21 cellular contexts compared by ENCODE assay signal in the genomic region with DNA sequence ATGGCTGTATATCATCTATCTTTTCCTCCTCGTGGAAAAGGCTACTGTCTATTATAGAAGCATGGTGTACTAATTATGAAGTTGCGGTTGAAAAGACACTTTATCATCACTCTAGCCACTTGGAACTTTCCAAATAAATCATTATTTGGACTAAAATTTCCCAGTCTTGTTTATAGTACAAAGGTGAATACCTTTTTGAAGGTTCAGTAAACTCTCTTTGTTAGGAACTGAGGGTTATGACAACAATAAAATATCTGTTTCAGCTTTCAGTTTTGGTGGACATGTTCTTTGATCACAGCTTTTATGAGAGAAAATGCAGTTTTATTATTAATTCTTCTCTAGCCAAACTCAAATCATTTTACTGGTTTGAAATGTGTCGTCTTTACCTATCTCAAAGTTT.
A peak's percentile ranks its signal among the peaks of the same experiment; 100 is the strongest.
DNase-seq lines count a peak whose midpoint lies in the region; ATAC-seq and TF ChIP-seq lines count a peak whose summit lies in the region.
"Had no signal": no experiment of that assay in that cellular context is flagged by ENCODE, and none has a peak within 500 bp of the region (broad histone marks: within the 10 kb centered on the region; RNA-seq: fewer than 3 reads in every experiment).

No MANE protein-coding gene starts in this region.

- TF ChIP-seq RAD21 in liver (IDR thresholded peaks at IDR 0.05): no peak

- peak overlapping the region in 1 of 2 donors; percentile 12 for H3K9ac ChIP-seq in liver (ENCODE audit: low read depth in 1 of 2, low read length in 2 of 2)
- H3K9ac ChIP-seq: BLaER1 had no signal

- DNase-seq in left lobe of liver (ENCODE audit: low spot score): no peak
- DNase-seq in NCI-H226: no peak
- no peak for DNase-seq in medulla oblongata (ENCODE audit: extremely low spot score)
- no peak for DNase-seq in ureter (ENCODE audit: low spot score)
- DNase-seq: 8988T; ACHN; BE2C; C1 segment of cervical spinal cord; CD4-positive, alpha-beta memory T cell; CD4-positive, CD25-positive, alpha-beta regulatory T cell; CD8-positive, alpha-beta memory T cell; COR-L47; DMS 273 treated with DMSO at 0.1 percent for 48 hours; DMS153; DMS53; DMS79; DND-41; EL; GDM1 had no signal

- H3K27ac ChIP-seq in liver (ENCODE audit: low read depth in 1 of 2, low read length in 2 of 2): peak overlapping the region; percentile 22 to 39
- H3K27ac ChIP-seq: BLaER1 had no signal

- H3K36me3 ChIP-seq in liver (ENCODE audit: control insufficient read depth in 4 of 4, insufficient read depth in 3 of 4, low read depth in 1 of 4, low read length in 3 of 4): no peaks in the 10 kb centered on the region
- H3K36me3 ChIP-seq: BE2C had no signal

- peaks cover 5 to 31% (median 23%) of the 10 kb centered on the region in 4 donors for H3K4me1 ChIP-seq in liver (ENCODE audit: control insufficient read depth in 4 of 4, insufficient read depth in 4 of 4, low read length in 3 of 4)
- H3K4me1 ChIP-seq: BE2C, BLaER1 had no signal

- H3K27me3 ChIP-seq in liver (ENCODE audit: control insufficient read depth in 4 of 4, insufficient read depth in 4 of 4, low read length in 3 of 4): no peaks in the 10 kb centered on the region
- H3K27me3 ChIP-seq: BE2C, BLaER1 had no signal

- H3K4me3 ChIP-seq in liver (ENCODE audit: low read depth in 1 of 3, low read length in 3 of 3): peak overlapping the region in 2 of 3 donors; percentile 4 to 6
- H3K4me3 ChIP-seq: BLaER1 had no signal

- ATAC-seq in left lobe of liver: peak; percentile 70

- 36% methylated on average over 3 of the region's 3 CpGs for WGBS in liver

- TF ChIP-seq CTCF in liver (IDR thresholded peaks at IDR 0.05; ENCODE audit: low read depth, low read length, missing input control): no peak

- no peaks in the 10 kb centered on the region for H3K9me3 ChIP-seq in liver (ENCODE audit: control insufficient read depth in 4 of 4, low read length in 3 of 4)
- H3K9me3 ChIP-seq: BE2C had no signal

TF ChIP-seq in liver, 16 proteins besides CTCF, POLR2A, EP300 and RAD21:
- peak; percentile 75 for TF ChIP-seq SP1 (IDR thresholded peaks at IDR 0.05)
- TF ChIP-seq FOXA1 (IDR thresholded peaks at IDR 0.05): no peak
- TF ChIP-seq NR2F2 (IDR thresholded peaks at IDR 0.05): no peak
- TF ChIP-seq, protein P1, sequence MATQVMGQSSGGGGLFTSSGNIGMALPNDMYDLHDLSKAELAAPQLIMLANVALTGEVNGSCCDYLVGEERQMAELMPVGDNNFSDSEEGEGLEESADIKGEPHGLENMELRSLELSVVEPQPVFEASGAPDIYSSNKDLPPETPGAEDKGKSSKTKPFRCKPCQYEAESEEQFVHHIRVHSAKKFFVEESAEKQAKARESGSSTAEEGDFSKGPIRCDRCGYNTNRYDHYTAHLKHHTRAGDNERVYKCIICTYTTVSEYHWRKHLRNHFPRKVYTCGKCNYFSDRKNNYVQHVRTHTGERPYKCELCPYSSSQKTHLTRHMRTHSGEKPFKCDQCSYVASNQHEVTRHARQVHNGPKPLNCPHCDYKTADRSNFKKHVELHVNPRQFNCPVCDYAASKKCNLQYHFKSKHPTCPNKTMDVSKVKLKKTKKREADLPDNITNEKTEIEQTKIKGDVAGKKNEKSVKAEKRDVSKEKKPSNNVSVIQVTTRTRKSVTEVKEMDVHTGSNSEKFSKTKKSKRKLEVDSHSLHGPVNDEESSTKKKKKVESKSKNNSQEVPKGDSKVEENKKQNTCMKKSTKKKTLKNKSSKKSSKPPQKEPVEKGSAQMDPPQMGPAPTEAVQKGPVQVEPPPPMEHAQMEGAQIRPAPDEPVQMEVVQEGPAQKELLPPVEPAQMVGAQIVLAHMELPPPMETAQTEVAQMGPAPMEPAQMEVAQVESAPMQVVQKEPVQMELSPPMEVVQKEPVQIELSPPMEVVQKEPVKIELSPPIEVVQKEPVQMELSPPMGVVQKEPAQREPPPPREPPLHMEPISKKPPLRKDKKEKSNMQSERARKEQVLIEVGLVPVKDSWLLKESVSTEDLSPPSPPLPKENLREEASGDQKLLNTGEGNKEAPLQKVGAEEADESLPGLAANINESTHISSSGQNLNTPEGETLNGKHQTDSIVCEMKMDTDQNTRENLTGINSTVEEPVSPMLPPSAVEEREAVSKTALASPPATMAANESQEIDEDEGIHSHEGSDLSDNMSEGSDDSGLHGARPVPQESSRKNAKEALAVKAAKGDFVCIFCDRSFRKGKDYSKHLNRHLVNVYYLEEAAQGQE (IDR thresholded peaks at IDR 0.05): no peak
- TF ChIP-seq, protein P2, sequence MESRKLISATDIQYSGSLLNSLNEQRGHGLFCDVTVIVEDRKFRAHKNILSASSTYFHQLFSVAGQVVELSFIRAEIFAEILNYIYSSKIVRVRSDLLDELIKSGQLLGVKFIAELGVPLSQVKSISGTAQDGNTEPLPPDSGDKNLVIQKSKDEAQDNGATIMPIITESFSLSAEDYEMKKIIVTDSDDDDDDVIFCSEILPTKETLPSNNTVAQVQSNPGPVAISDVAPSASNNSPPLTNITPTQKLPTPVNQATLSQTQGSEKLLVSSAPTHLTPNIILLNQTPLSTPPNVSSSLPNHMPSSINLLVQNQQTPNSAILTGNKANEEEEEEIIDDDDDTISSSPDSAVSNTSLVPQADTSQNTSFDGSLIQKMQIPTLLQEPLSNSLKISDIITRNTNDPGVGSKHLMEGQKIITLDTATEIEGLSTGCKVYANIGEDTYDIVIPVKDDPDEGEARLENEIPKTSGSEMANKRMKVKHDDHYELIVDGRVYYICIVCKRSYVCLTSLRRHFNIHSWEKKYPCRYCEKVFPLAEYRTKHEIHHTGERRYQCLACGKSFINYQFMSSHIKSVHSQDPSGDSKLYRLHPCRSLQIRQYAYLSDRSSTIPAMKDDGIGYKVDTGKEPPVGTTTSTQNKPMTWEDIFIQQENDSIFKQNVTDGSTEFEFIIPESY (IDR thresholded peaks at IDR 0.05): peak; percentile 48
- TF ChIP-seq TAF1 (conservative IDR thresholded peaks at IDR 0.05): no peak
- TF ChIP-seq HNF4G (IDR thresholded peaks at IDR 0.05): peak; percentile 50
- no peak for TF ChIP-seq JUND (IDR thresholded peaks at IDR 0.05)
- no peak for TF ChIP-seq GABPA (IDR thresholded peaks at IDR 0.05 in 1 of 2, conservative IDR thresholded peaks at IDR 0.05 in 1 of 2)
- no peak for TF ChIP-seq EGR1 (IDR thresholded peaks at IDR 0.05; ENCODE audit: low read depth in 2 of 2)
- TF ChIP-seq YY1 (IDR thresholded peaks at IDR 0.05): peak; percentile 44
- TF ChIP-seq, protein P3, sequence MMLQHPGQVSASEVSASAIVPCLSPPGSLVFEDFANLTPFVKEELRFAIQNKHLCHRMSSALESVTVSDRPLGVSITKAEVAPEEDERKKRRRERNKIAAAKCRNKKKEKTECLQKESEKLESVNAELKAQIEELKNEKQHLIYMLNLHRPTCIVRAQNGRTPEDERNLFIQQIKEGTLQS (IDR thresholded peaks at IDR 0.05): no peak
- TF ChIP-seq HNF4A (conservative IDR thresholded peaks at IDR 0.05): peak; percentile 76 to 82
- peak; percentile 59 for TF ChIP-seq FOXA2 (IDR thresholded peaks at IDR 0.05)
- TF ChIP-seq RXRA (IDR thresholded peaks at IDR 0.05): peak; percentile 86 to 89
- TF ChIP-seq, protein P4, sequence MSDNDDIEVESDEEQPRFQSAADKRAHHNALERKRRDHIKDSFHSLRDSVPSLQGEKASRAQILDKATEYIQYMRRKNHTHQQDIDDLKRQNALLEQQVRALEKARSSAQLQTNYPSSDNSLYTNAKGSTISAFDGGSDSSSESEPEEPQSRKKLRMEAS (IDR thresholded peaks at IDR 0.05): no peak
